ENCODE assay signal across 17 cellular contexts in the genomic region with DNA sequence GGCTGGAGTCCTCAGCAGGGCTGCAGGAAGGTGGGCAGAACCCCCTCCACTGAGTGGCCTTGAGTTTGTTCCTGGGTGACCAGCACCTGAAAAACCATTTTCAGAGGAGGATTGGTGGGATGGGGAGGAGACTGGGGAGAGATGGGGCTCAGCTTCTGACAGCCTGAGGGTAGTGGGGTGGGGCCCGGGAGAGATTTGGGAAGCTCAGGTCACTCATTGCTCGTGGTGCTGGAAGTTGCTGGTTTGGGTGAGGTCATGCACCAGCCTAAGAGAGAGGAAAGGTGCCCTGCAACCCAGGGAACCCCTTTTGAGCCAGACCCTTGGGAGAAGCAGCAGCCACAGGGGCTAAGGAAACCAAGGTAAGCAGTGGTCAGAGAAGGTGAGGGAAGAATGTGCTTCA.
DNase-seq lines count a peak whose midpoint lies in the region; ATAC-seq and TF ChIP-seq lines count a peak whose summit lies in the region.
"Had no signal": no experiment of that assay in that cellular context is flagged by ENCODE, and none has a peak within 500 bp of the region (broad histone marks: within the 10 kb centered on the region; RNA-seq: fewer than 3 reads in every experiment).

No MANE protein-coding gene starts in this region.

- H3K9me3 Mint-ChIP-seq in activated naive CD4-positive, alpha-beta T cell treated with anti-CD3 and anti-CD28 coated beads, Interleukin-2, amount 50 U/mL, for 24 hours, result no peaks in the 10 kb centered on the region
- H3K9me3 Mint-ChIP-seq in activated T-helper 17 cell treated with anti-CD3 and anti-CD28 coated beads, Interleukin-2, amount 50 U/mL, for 72 hours, result no peaks in the 10 kb centered on the region
- H3K9me3 Mint-ChIP-seq in mesothelial cell of epicardium, result no peaks in the 10 kb centered on the region
- no peaks in the 10 kb centered on the region for H3K9me3 Mint-ChIP-seq in stimulated activated memory B cell treated with anti-CD40 and anti-IgM and Interleukin-4, amounts not matched to agents 10 μg/mL and 1 μg/mL and 100 μg/mL, for 72 hours
- no peaks in the 10 kb centered on the region for H3K9me3 Mint-ChIP-seq in chondrocyte (ENCODE audit: low read depth)

- H3K36me3 Mint-ChIP-seq in activated naive CD4-positive, alpha-beta T cell treated with anti-CD3 and anti-CD28 coated beads, Interleukin-2, amount 50 U/mL, for 24 hours, result no peaks in the 10 kb centered on the region
- no peaks in the 10 kb centered on the region for H3K36me3 Mint-ChIP-seq in activated T-helper 17 cell treated with anti-CD3 and anti-CD28 coated beads, Interleukin-2, amount 50 U/mL, for 72 hours (ENCODE audit: low read depth)
- H3K36me3 Mint-ChIP-seq in mesothelial cell of epicardium, result no peaks in the 10 kb centered on the region
- H3K36me3 Mint-ChIP-seq in stimulated activated memory B cell treated with anti-CD40 and anti-IgM and Interleukin-4, amounts not matched to agents 10 μg/mL and 1 μg/mL and 100 μg/mL, for 72 hours, result no peaks in the 10 kb centered on the region
- no peaks in the 10 kb centered on the region for H3K36me3 Mint-ChIP-seq in chondrocyte (ENCODE audit: low read depth)

- no peak overlapping the region for H3K4me3 Mint-ChIP-seq in activated naive CD4-positive, alpha-beta T cell treated with anti-CD3 and anti-CD28 coated beads, Interleukin-2, amount 50 U/mL, for 24 hours
- no peak overlapping the region for H3K4me3 Mint-ChIP-seq in activated T-helper 17 cell treated with anti-CD3 and anti-CD28 coated beads, Interleukin-2, amount 50 U/mL, for 72 hours
- H3K4me3 Mint-ChIP-seq in mesothelial cell of epicardium (no peak overlapping the region), chondrocyte (ENCODE audit: unreplicated experiment) (no peak overlapping the region)
- H3K4me3 Mint-ChIP-seq in stimulated activated memory B cell treated with anti-CD40 and anti-IgM and Interleukin-4, amounts not matched to agents 10 μg/mL and 1 μg/mL and 100 μg/mL, for 72 hours, result no peak overlapping the region

- TF ChIP-seq CTCF in mesothelial cell of epicardium (IDR thresholded peaks at IDR 0.05; ENCODE audit: unreplicated experiment) (no peak), chondrocyte (IDR thresholded peaks at IDR 0.05) (no peak)

- DNase-seq in activated naive CD4-positive, alpha-beta T cell treated with Interleukin-2 at 50 U/mL for 16 hours, result no peak
- DNase-seq in mesothelial cell of epicardium (ENCODE audit: low spot score in 2 of 2, unreplicated experiment in 2 of 2), result no peak
- no peak for DNase-seq in chondrocyte (ENCODE audit: low spot score)
- no peak for DNase-seq in middle frontal gyrus (ENCODE audit: extremely low spot score, low spot score)
- DNase-seq in amniotic stem cell (lab: John Stamatoyannopoulos, UW), result no peak
- DNase-seq: DND-41, GOT3, NCI-H1048, NCI-H1694 treated with DMSO at 0.1 percent for 48 hours, NCI-H2171, NCI-H446, NCI-H69, SHP77 treated with DMSO at 0.1 percent for 48 hours had no signal

- ATAC-seq in activated T-helper 17 cell treated with anti-CD3 and anti-CD28 coated beads, Interleukin-2, amount 50 U/mL, for 72 hours (replicated peaks), result no peak
- ATAC-seq in stimulated activated memory B cell treated with anti-CD40 and anti-IgM and Interleukin-4, amounts not matched to agents 10 μg/mL and 1 μg/mL and 100 μg/mL, for 72 hours, result no peak
- ATAC-seq: GM12878 had no signal

- peaks cover 10% of the 10 kb centered on the region for H3K4me1 Mint-ChIP-seq in activated naive CD4-positive, alpha-beta T cell treated with anti-CD3 and anti-CD28 coated beads, Interleukin-2, amount 50 U/mL, for 24 hours
- no peaks in the 10 kb centered on the region for H3K4me1 Mint-ChIP-seq in activated T-helper 17 cell treated with anti-CD3 and anti-CD28 coated beads, Interleukin-2, amount 50 U/mL, for 72 hours
- H3K4me1 Mint-ChIP-seq in mesothelial cell of epicardium, result peaks cover 56% of the 10 kb centered on the region
- peaks cover 38% of the 10 kb centered on the region for H3K4me1 Mint-ChIP-seq in stimulated activated memory B cell treated with anti-CD40 and anti-IgM and Interleukin-4, amounts not matched to agents 10 μg/mL and 1 μg/mL and 100 μg/mL, for 72 hours
- H3K4me1 Mint-ChIP-seq in chondrocyte (ENCODE audit: low read depth), result peaks cover 10% of the 10 kb centered on the region

- H3K27ac Mint-ChIP-seq in activated naive CD4-positive, alpha-beta T cell treated with anti-CD3 and anti-CD28 coated beads, Interleukin-2, amount 50 U/mL, for 24 hours, result peak overlapping the region; percentile 63
- H3K27ac Mint-ChIP-seq in activated T-helper 17 cell treated with anti-CD3 and anti-CD28 coated beads, Interleukin-2, amount 50 U/mL, for 72 hours, result peak overlapping the region; percentile 85
- H3K27ac Mint-ChIP-seq in mesothelial cell of epicardium, result peak overlapping the region; percentile 73
- peak overlapping the region; percentile 12 for H3K27ac Mint-ChIP-seq in stimulated activated memory B cell treated with anti-CD40 and anti-IgM and Interleukin-4, amounts not matched to agents 10 μg/mL and 1 μg/mL and 100 μg/mL, for 72 hours
- H3K27ac Mint-ChIP-seq in chondrocyte (ENCODE audit: unreplicated experiment), result no peak overlapping the region

- H3K27me3 Mint-ChIP-seq in activated naive CD4-positive, alpha-beta T cell treated with anti-CD3 and anti-CD28 coated beads, Interleukin-2, amount 50 U/mL, for 24 hours, result no peaks in the 10 kb centered on the region
- no peaks in the 10 kb centered on the region for H3K27me3 Mint-ChIP-seq in activated T-helper 17 cell treated with anti-CD3 and anti-CD28 coated beads, Interleukin-2, amount 50 U/mL, for 72 hours
- no peaks in the 10 kb centered on the region for H3K27me3 Mint-ChIP-seq in mesothelial cell of epicardium (ENCODE audit: low read depth)
- H3K27me3 Mint-ChIP-seq in stimulated activated memory B cell treated with anti-CD40 and anti-IgM and Interleukin-4, amounts not matched to agents 10 μg/mL and 1 μg/mL and 100 μg/mL, for 72 hours, result no peaks in the 10 kb centered on the region
- no peaks in the 10 kb centered on the region for H3K27me3 Mint-ChIP-seq in chondrocyte (ENCODE audit: low read depth)
